Comparison of ENCODE assay signal across 8 cellular contexts in the genomic region with DNA sequence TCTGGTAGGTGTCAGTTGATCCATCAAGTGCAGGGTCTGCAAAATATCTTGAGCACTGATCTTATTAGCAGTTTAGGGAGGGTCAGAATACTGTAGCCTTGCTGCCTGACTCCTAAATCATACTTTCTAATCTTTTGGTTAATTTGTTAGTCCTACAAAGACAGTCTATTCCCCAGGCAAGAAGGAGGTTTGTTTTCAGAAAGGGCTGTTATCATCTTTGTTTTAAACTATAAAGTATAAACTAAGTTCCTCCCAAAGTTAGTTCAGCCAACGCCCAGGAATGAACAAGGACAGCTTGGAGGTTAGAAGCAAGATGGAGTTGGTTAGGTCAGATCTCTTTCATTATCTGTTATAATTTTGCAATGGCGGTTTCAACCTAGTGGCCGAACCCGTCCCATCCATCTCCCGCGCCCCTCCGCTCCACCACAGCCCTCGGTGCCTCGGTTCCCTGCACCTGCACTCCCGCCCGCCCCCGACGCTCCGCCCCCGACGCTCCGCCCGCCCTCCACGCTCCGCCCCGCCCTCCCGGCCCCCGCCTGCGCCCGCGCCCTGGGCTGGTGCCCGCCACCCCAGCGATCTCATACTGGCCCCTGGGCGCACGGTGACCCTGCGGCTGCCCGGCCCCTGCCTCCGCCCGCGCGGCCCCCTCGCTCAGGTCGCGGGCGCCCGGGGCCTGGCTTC. TPM values are rescaled to one million over a fixed set of nuclear protein-coding genes. Genes with fewer than 3 reads are reported as not detected.
DNase-seq lines count a peak whose midpoint lies in the region; ATAC-seq and TF ChIP-seq lines count a peak whose summit lies in the region.

A gene with protein sequence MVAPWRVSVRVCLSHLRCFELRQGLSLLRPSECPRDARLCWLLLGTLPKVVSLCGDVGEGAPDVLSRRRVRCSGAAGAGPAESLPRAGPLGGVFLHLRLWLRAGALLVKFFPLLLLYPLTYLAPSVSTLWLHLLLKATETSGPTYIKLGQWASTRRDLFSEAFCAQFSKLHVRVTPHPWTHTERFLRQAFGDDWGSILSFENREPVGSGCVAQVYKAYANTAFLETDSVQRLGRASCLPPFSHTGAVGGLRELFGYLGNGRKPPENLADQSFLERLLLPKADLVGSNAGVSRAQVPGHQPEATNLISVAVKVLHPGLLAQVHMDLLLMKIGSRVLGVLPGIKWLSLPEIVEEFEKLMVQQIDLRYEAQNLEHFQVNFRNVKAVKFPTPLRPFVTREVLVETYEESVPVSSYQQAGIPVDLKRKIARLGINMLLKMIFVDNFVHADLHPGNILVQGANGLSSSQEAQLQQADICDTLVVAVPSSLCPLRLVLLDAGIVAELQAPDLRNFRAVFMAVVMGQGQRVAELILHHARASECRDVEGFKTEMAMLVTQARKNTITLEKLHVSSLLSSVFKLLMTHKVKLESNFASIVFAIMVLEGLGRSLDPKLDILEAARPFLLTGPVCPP (plus strand): TSS at position 564 of the 681 bp plus-strand sequence. CDS start 386 bp downstream, outside the sequence.

- H3K4me1 Mint-ChIP-seq in GM23338, result peaks cover 17% of the 10 kb centered on the region
- H3K4me1 Mint-ChIP-seq in WTC11, result peaks cover 11% of the 10 kb centered on the region

- H3K27me3 Mint-ChIP-seq in GM23338 (ENCODE audit: insufficient read depth, low read depth, poor library complexity) (peaks cover 17% of the 10 kb centered on the region), WTC11 (ENCODE audit: low read depth) (0 out of 2 replicates have a peak, but pooled peaks cover 2% of the 10 kb centered on the region)

- no peaks in the 10 kb centered on the region for H3K9me2 ChIP-seq in GM23338 (ENCODE audit: insufficient read depth)
- no peaks in the 10 kb centered on the region for H3K9me2 ChIP-seq in Loucy (replicated peaks; ENCODE audit: low read depth, low read length)

- H3K9me3 Mint-ChIP-seq in GM23338 (no peaks in the 10 kb centered on the region; the same call in 2 of the 3 replicates), WTC11 (no peaks in the 10 kb centered on the region)

- 0 out of 2 replicates have a peak, but pooled peaks cover 3% of the 10 kb centered on the region for H3F3A ChIP-seq in GM23338 (replicated peaks; ENCODE audit: low read depth)
- H3F3A ChIP-seq in Loucy (ENCODE audit: low read depth), result no peaks in the 10 kb centered on the region

- H3K4me1 ChIP-seq in GM23338 (ENCODE audit: insufficient read depth), result peaks cover 25% of the 10 kb centered on the region
- peaks cover 39% of the 10 kb centered on the region for H3K4me1 ChIP-seq in Loucy (ENCODE audit: insufficient read depth, low read length, poor library complexity, severe bottlenecking)
- H3K4me1 ChIP-seq in right lobe of liver, result peaks cover 0 to 10% (median 0%) of the 10 kb centered on the region in 4 donors

- H3K4me3 ChIP-seq in GM12864 (ENCODE audit: low read depth, low read length) (peak within 1 kb of the TSS; percentile 66), GM23338 (peak within 1 kb of the TSS; percentile 72), Loucy (ENCODE audit: low read length, poor library complexity, severe bottlenecking) (peak within 1 kb of the TSS; percentile 74), right lobe of liver (peak within 1 kb of the TSS; percentile 54 to 78 (median 76))

- H3K4me3 Mint-ChIP-seq in GM23338 (peak within 1 kb of the TSS; percentile 75), WTC11 (peak within 1 kb of the TSS; percentile 76)

- H3K9ac ChIP-seq in Loucy (ENCODE audit: low read depth, low read length, poor library complexity, severe bottlenecking), result peak within 1 kb of the TSS; percentile 74

- no peaks in the 10 kb centered on the region for H3K36me3 ChIP-seq in GM23338 (ENCODE audit: insufficient read depth)
- H3K36me3 ChIP-seq in Loucy (ENCODE audit: insufficient read depth, low read length), result no peaks in the 10 kb centered on the region
- no peaks in the 10 kb centered on the region for H3K36me3 ChIP-seq in right lobe of liver

- no peaks in the 10 kb centered on the region; the same call in 2 of the 3 replicates for H3K36me3 Mint-ChIP-seq in GM23338 (ENCODE audit: low read depth)
- no peaks in the 10 kb centered on the region; the same call in 1 of the 2 replicates for H3K36me3 Mint-ChIP-seq in WTC11

- H3K79me2 ChIP-seq in GM23338 (replicated peaks; ENCODE audit: insufficient read depth) (no peaks in the 10 kb centered on the region), Loucy (ENCODE audit: insufficient read depth, low read length) (peaks cover 31% of the 10 kb centered on the region)

- no peaks in the 10 kb centered on the region for H3K9me3 ChIP-seq in Loucy (ENCODE audit: insufficient read depth, low read depth, low read length)
- H3K9me3 ChIP-seq in right lobe of liver, result no peaks in the 10 kb centered on the region

- peak within 1 kb of the TSS; percentile 96 for H2AFZ ChIP-seq in GM23338
- peak within 1 kb of the TSS; percentile 94 for H2AFZ ChIP-seq in Loucy (ENCODE audit: low read length)

- H4K20me1 ChIP-seq in GM23338 (replicated peaks; ENCODE audit: insufficient read depth) (peaks cover 6% of the 10 kb centered on the region; the same call in 1 of the 2 replicates), Loucy (ENCODE audit: insufficient read depth, low read length, poor library complexity, severe bottlenecking) (peaks cover 8% of the 10 kb centered on the region)

- H3K4me2 ChIP-seq in GM23338, result peak within 1 kb of the TSS; percentile 93
- peak within 1 kb of the TSS; percentile 97 for H3K4me2 ChIP-seq in Loucy (ENCODE audit: low read depth, low read length, poor library complexity, severe bottlenecking)

- 0 out of 2 replicates have a peak within 1 kb of the TSS, but pooled peaks have one; percentile 19 for H3K27ac Mint-ChIP-seq in GM23338
- H3K27ac Mint-ChIP-seq in WTC11, result peak within 1 kb of the TSS; percentile 4; the same call in 1 of the 2 replicates

- TF ChIP-seq POLR2A in right lobe of liver (IDR thresholded peaks at IDR 0.05), result no peak

- intact Hi-C loops in right lobe of liver (cut with DNase I), result no loop called here

- H3K27me3 ChIP-seq in GM23338 (ENCODE audit: insufficient read depth) (0 out of 2 replicates have a peak, but pooled peaks cover 5% of the 10 kb centered on the region), Loucy (ENCODE audit: insufficient read depth, low read length, poor library complexity, severe bottlenecking) (no peaks in the 10 kb centered on the region), right lobe of liver (no peaks in the 10 kb centered on the region)

- WGBS in right lobe of liver (ENCODE audit: insufficient coverage, low coverage, low lambda C conversion rate, missing lambda C conversion rate), result 2% methylated on average over 37 of the region's 41 CpGs

- POLR2A ChIA-PET in WTC11 (lab: Charles Lee), result no interaction called here

- no peak for TF ChIP-seq CTCF in GM12864 (IDR thresholded peaks at IDR 0.05; ENCODE audit: low read depth, low read length, missing control alignments)
- TF ChIP-seq CTCF in GM23338 (conservative IDR thresholded peaks at IDR 0.05; ENCODE audit: low read depth in 2 of 2), result no peak
- TF ChIP-seq CTCF in Loucy (conservative IDR thresholded peaks at IDR 0.05; ENCODE audit: low read length), result no peak
- TF ChIP-seq CTCF in WTC11 (IDR thresholded peaks at IDR 0.05), result no peak
- no peak for TF ChIP-seq CTCF in right lobe of liver (IDR thresholded peaks at IDR 0.05)

- DNase-seq in GM12864 (ENCODE audit: low read depth) (no peak), GM23338 (ENCODE audit: low spot score) (peak; percentile 84), WTC11 (ENCODE audit: low spot score) (peak; percentile 69), right lobe of liver (peak; percentile 75 to 81 (median 76)), GF-D8 (lab: John Stamatoyannopoulos, UW) (no peak)
- peak; percentile 68 for DNase-seq in stimulated activated CD4-positive, alpha-beta T cell treated with anti-CD3 and anti-CD28 coated beads, Interleukin-4, amount 100 ng/mL, for 1 hour

- CTCF ChIA-PET in WTC11 (lab: Charles Lee), result interaction anchor here (1.0 to 2.2 kb wide), 5 partner anchors 12 to 342 kb away, joined by 3 to 7 read pairs (median 6); a partner anchor contains a TSS

- ATAC-seq in GM23338 (peak; percentile 64), WTC11 (peak; percentile 71), right lobe of liver (peak; percentile 76 to 88 (median 86))

- H3K27ac ChIP-seq in GM23338 (ENCODE audit: low read depth) (no peak within 1 kb of the TSS), cingulate gyrus (ENCODE audit: low read depth, low read length) (peak within 1 kb of the TSS; percentile 71), right lobe of liver (peak within 1 kb of the TSS in 2 of 3 donors; percentile 40 to 72)

TF ChIP-seq in GM23338, 12 proteins besides CTCF, POLR2A, EP300 and RAD21:
- TF ChIP-seq CREB1 (CRISPR knock-in tag; IDR thresholded peaks at IDR 0.05; ENCODE audit: low read depth) (no peak), POLR2AphosphoS5 (IDR thresholded peaks at IDR 0.05; ENCODE audit: low read depth) (peak; percentile 48; the same call in 1 of the 2 replicates)

TF ChIP-seq in WTC11, 78 proteins besides CTCF, POLR2A, EP300 and RAD21:
- TF ChIP-seq GABPB1 (CRISPR knock-in tag; IDR thresholded peaks at IDR 0.05) (no peak), SP1 (CRISPR knock-in tag; conservative IDR thresholded peaks at IDR 0.05) (peak; percentile 19; the same call in 1 of the 2 replicates)
- TF ChIP-seq, protein P1, sequence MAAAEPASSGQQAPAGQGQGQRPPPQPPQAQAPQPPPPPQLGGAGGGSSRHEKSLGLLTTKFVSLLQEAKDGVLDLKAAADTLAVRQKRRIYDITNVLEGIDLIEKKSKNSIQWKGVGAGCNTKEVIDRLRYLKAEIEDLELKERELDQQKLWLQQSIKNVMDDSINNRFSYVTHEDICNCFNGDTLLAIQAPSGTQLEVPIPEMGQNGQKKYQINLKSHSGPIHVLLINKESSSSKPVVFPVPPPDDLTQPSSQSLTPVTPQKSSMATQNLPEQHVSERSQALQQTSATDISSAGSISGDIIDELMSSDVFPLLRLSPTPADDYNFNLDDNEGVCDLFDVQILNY (CRISPR knock-in tag; IDR thresholded peaks at IDR 0.05), result no peak

RNA-seq across cellular contexts. Expression of the gene that starts here (rescaled TPM):
- total RNA-seq in GM23338 (2014; rRNA removed; shearing (Covaris generic)), result 11.2 and 14.4 TPM in 2 replicates
- 4.7 and 5.0 TPM in 2 replicates for polyA plus RNA-seq in GM23338 (2016; fragmentation: Nextera tagmentation; extraction: Ambion mirVana)
- total RNA-seq in WTC11 (2021), result 10.1 to 12.7 TPM (median 12.0 TPM) in 3 replicates
- total RNA-seq in right lobe of liver, result 10 to 100 TPM in 3 of 6 experiments, 1 to 10 TPM in 3; 7.8 to 13.9 (median 10.2) TPM

Comparison
In these comparisons a context has a peak if more than half of its experiments do, and no peak if none do; other contexts are left out.
1. DNase-seq: peak in GM23338 (single experiment), WTC11 (single experiment), right lobe of liver (3 of 3) and stimulated activated CD4-positive, alpha-beta T cell treated with anti-CD3 and anti-CD28 coated beads, Interleukin-4, amount 100 ng/mL, for 1 hour (single experiment); none in GM12864 (single experiment) and GF-D8 (single experiment).
2. Peak in every context shown above with its lines, with median percentiles within 50 percentile points of each other: H3K4me3 ChIP-seq and ATAC-seq.